In the genomic region with DNA sequence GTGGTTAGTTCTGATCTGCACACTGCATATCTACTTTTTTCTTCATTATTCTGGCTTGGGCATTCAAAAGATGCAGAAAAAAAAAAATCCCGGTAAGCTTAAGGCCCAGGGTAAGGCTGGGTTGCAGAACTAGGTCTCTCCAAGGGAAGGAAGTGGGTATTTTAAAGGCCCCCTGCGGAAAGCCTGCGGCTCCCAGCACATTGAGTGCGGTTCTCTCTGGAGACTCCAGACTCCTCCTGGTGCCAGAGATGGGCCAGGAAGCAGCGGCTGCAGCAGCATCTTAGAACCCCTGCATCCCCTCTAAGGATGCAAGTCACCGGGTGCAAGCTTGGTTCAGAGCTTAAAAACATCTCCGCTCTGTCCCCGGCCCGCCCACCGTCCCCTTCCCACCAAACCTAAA, we compare ENCODE assay signal across 8 cellular contexts. TPM values are rescaled to one million over a fixed set of nuclear protein-coding genes. Genes with fewer than 3 reads are reported as not detected.
A peak's percentile ranks its signal among the peaks of the same experiment; 100 is the strongest.
DNase-seq lines count a peak whose midpoint lies in the region; ATAC-seq, FAIRE-seq and TF ChIP-seq lines count a peak whose summit lies in the region.

No MANE protein-coding gene starts in this region.

- H3K4me3 ChIP-seq in RWPE2 (ENCODE audit: severe bottlenecking) (peak overlapping the region; percentile 18), fibroblast of villous mesenchyme (ENCODE audit: low read depth, low read length) (peak overlapping the region; percentile 49)

- DNase-seq in ELF-1 (ENCODE audit: low read depth, low spot score) (peak; percentile 56), RWPE2 (ENCODE audit: low spot score) (no peak), fibroblast of villous mesenchyme (ENCODE audit: low read depth) (no peak), progenitor cell of endocrine pancreas (ENCODE audit: low spot score, unreplicated experiment) (no peak), medulla oblongata (ENCODE audit: extremely low spot score) (no peak), HTR-8/SVneo (ENCODE audit: insufficient read length, low spot score) (no peak)

- H3K27ac ChIP-seq in RWPE2 (ENCODE audit: poor library complexity, severe bottlenecking): no peak overlapping the region

- no peaks in the 10 kb centered on the region for H3K36me3 ChIP-seq in RWPE2 (ENCODE audit: low read depth)

- FAIRE-seq in HTR-8/SVneo (lab: Jason Lieb, UNC): no peak

- H3K9me3 Mint-ChIP-seq in progenitor cell of endocrine pancreas (ENCODE audit: low read depth): no peaks in the 10 kb centered on the region

- no peaks in the 10 kb centered on the region for H3K9me3 ChIP-seq in RWPE2 (ENCODE audit: severe bottlenecking)

- no peak for TF ChIP-seq CTCF in RWPE2 (IDR thresholded peaks at IDR 0.05; ENCODE audit: poor library complexity, severe bottlenecking)
- TF ChIP-seq CTCF in fibroblast of villous mesenchyme (IDR thresholded peaks at IDR 0.05; ENCODE audit: insufficient read depth, low read depth, low read length): no peak
- no peak for TF ChIP-seq CTCF in progenitor cell of endocrine pancreas (IDR thresholded peaks at IDR 0.05; ENCODE audit: unreplicated experiment)

- H3K4me3 Mint-ChIP-seq in progenitor cell of endocrine pancreas (ENCODE audit: low read depth): peak overlapping the region; percentile 61

- no peaks in the 10 kb centered on the region for H3K4me1 ChIP-seq in RWPE2 (ENCODE audit: insufficient read depth, poor library complexity, severe bottlenecking)

- ATAC-seq in RWPE2 (ENCODE audit: low read depth) (no peak), GM21447 (IDR thresholded peaks at IDR 0.05; ENCODE audit: unreplicated experiment) (no peak), GM21360 (IDR thresholded peaks at IDR 0.05; ENCODE audit: unreplicated experiment) (no peak)

- H3K27ac Mint-ChIP-seq in progenitor cell of endocrine pancreas: no peak overlapping the region

- H3K27me3 ChIP-seq in RWPE2 (ENCODE audit: insufficient read depth, poor library complexity, severe bottlenecking): no peaks in the 10 kb centered on the region

- peaks cover 35% of the 10 kb centered on the region for H3K27me3 Mint-ChIP-seq in progenitor cell of endocrine pancreas

- H3K4me1 Mint-ChIP-seq in progenitor cell of endocrine pancreas (ENCODE audit: low read depth): peaks cover 11% of the 10 kb centered on the region

- no peaks in the 10 kb centered on the region for H3K36me3 Mint-ChIP-seq in progenitor cell of endocrine pancreas (ENCODE audit: insufficient read depth)

RNA-seq across cellular contexts. Expression of a gene that starts 49.5 kb away (rescaled TPM):
- total RNA-seq in fibroblast of villous mesenchyme (114 and 136 TPM in 2 replicates), progenitor cell of endocrine pancreas (111 and 112 TPM in 2 replicates)
